In the genomic region with DNA sequence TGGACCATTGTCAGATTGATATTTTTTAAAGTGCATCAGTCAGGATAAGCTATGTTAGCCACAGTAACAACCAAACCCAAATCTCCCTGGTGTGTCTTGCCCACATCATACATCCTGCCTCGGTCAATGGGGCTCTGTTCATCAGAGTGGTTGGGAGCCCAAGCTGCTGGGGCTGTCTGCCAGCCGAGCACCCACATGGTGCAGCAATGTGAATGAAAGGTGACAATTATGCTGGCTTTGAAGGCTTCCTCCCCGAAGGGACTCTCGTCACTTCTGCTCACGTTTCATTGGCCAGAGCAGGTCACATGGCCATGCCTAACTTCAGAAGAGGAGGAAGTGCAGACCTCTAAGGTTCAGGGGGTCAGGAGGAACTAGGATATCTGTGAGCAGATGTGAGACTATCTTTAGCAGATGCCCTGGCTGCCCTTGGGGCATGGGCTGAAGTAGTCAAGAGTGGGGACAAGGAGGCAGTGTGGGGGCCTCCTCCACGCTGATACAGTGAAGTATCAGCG, we compare ENCODE assay signal across 14 cellular contexts. TPM values are rescaled to one million over a fixed set of nuclear protein-coding genes. Genes with fewer than 3 reads are reported as not detected.
A peak's percentile ranks its signal among the peaks of the same experiment; 100 is the strongest.
DNase-seq lines count a peak whose midpoint lies in the region; ATAC-seq, FAIRE-seq and TF ChIP-seq lines count a peak whose summit lies in the region.
"Had no signal": no experiment of that assay in that cellular context is flagged by ENCODE, and none has a peak within 500 bp of the region (broad histone marks: within the 10 kb centered on the region; RNA-seq: fewer than 3 reads in every experiment).

No MANE protein-coding gene starts in this region.

- H3K4me3 ChIP-seq in trophoblast cell (ENCODE audit: low read depth, low read length), result peak overlapping the region; percentile 40
- H3K4me3 ChIP-seq in smooth muscle cell, result no peak overlapping the region
- H3K4me3 ChIP-seq: ovary had no signal

- peaks cover 8% of the 10 kb centered on the region for H3K9me3 Mint-ChIP-seq in activated CD4-positive, alpha-beta T cell treated with anti-CD3 and anti-CD28 coated beads, Interleukin-2, amount 10 ng/mL, durations not matched to agents 24 days and 14 days
- H3K9me3 Mint-ChIP-seq in activated T-helper 1 cell treated with anti-CD3 and anti-CD28 coated beads, Interleukin-12 subunit alpha, Interleukin-12 subunit beta, Interleukin-2, Interleukin-4 antibody, amounts not matched to agents 30 ng/mL and 10 ng/mL and 1 ng/mL, durations not matched to agents 14 hours and 24 hours and 36 hours, result no peaks in the 10 kb centered on the region

- H3K4me2 ChIP-seq in trophoblast cell (ENCODE audit: low read length), result no peak overlapping the region
- H3K4me2 ChIP-seq in smooth muscle cell, result no peak overlapping the region

- no peak overlapping the region for H4K8ac ChIP-seq in trophoblast cell (ENCODE audit: low read depth, low read length)

- no peaks in the 10 kb centered on the region for H4K20me1 ChIP-seq in smooth muscle cell (ENCODE audit: low read depth)

- H3K27me3 ChIP-seq in trophoblast cell (ENCODE audit: insufficient read depth, low read length) (peaks cover 33% of the 10 kb centered on the region), smooth muscle cell (ENCODE audit: low read depth) (peaks cover 50% of the 10 kb centered on the region)
- H3K27me3 ChIP-seq: ascending aorta, ovary had no signal

- no peaks in the 10 kb centered on the region for H3K36me3 ChIP-seq in trophoblast cell (ENCODE audit: control insufficient read depth in 1 of 2, insufficient read depth in 2 of 2, low read length in 2 of 2)
- H3K36me3 ChIP-seq in smooth muscle cell (ENCODE audit: low read depth), result no peaks in the 10 kb centered on the region
- H3K36me3 ChIP-seq: ascending aorta, esophagus muscularis mucosa, ovary had no signal

- peak overlapping the region; percentile 44 for H3K27ac Mint-ChIP-seq in activated CD4-positive, alpha-beta T cell treated with anti-CD3 and anti-CD28 coated beads, Interleukin-2, amount 10 ng/mL, durations not matched to agents 24 days and 14 days
- peak overlapping the region; percentile 62 for H3K27ac Mint-ChIP-seq in activated T-helper 1 cell treated with anti-CD3 and anti-CD28 coated beads, Interleukin-12 subunit alpha, Interleukin-12 subunit beta, Interleukin-2, Interleukin-4 antibody, amounts not matched to agents 30 ng/mL and 10 ng/mL and 1 ng/mL, durations not matched to agents 14 hours and 24 hours and 36 hours

- H2BK120ac ChIP-seq in trophoblast cell (ENCODE audit: insufficient read depth, low read length, poor library complexity), result no peak overlapping the region

- H3K18ac ChIP-seq in trophoblast cell (ENCODE audit: low read length), result no peak overlapping the region

- H2AK5ac ChIP-seq in trophoblast cell (ENCODE audit: low read length), result no peak overlapping the region

- peaks cover 29% of the 10 kb centered on the region for H3K27me3 Mint-ChIP-seq in activated CD4-positive, alpha-beta T cell treated with anti-CD3 and anti-CD28 coated beads, Interleukin-2, amount 10 ng/mL, durations not matched to agents 24 days and 14 days
- H3K27me3 Mint-ChIP-seq in activated T-helper 1 cell treated with anti-CD3 and anti-CD28 coated beads, Interleukin-12 subunit alpha, Interleukin-12 subunit beta, Interleukin-2, Interleukin-4 antibody, amounts not matched to agents 30 ng/mL and 10 ng/mL and 1 ng/mL, durations not matched to agents 14 hours and 24 hours and 36 hours (ENCODE audit: insufficient read depth), result peaks cover 17% of the 10 kb centered on the region

- no peak overlapping the region for H2AFZ ChIP-seq in trophoblast cell (ENCODE audit: insufficient read depth, low read length, poor library complexity)
- H2AFZ ChIP-seq in smooth muscle cell (ENCODE audit: low read depth), result no peak overlapping the region

- ATAC-seq in GM19455 (IDR thresholded peaks at IDR 0.05; ENCODE audit: unreplicated experiment), result no peak
- ATAC-seq: HCT116 had no signal

- H3K79me1 ChIP-seq in trophoblast cell (ENCODE audit: low read length), result no peaks in the 10 kb centered on the region

- H2BK12ac ChIP-seq in trophoblast cell (ENCODE audit: low read length), result no peak overlapping the region

- no peak overlapping the region for H3K14ac ChIP-seq in trophoblast cell (ENCODE audit: low read length)

- H3K27ac ChIP-seq in trophoblast cell (ENCODE audit: low read depth, low read length) (no peak overlapping the region), smooth muscle cell (ENCODE audit: low read depth) (no peak overlapping the region)
- H3K27ac ChIP-seq: ascending aorta, esophagus muscularis mucosa, ovary had no signal

- H3K23ac ChIP-seq in trophoblast cell (ENCODE audit: low read length), result no peak overlapping the region

- peak; percentile 49 for FAIRE-seq in HTR-8/SVneo (lab: Jason Lieb, UNC)

- H3K4me3 Mint-ChIP-seq in activated CD4-positive, alpha-beta T cell treated with anti-CD3 and anti-CD28 coated beads, Interleukin-2, amount 10 ng/mL, durations not matched to agents 24 days and 14 days, result peak overlapping the region; percentile 72
- peak overlapping the region; percentile 73 for H3K4me3 Mint-ChIP-seq in activated T-helper 1 cell treated with anti-CD3 and anti-CD28 coated beads, Interleukin-12 subunit alpha, Interleukin-12 subunit beta, Interleukin-2, Interleukin-4 antibody, amounts not matched to agents 30 ng/mL and 10 ng/mL and 1 ng/mL, durations not matched to agents 14 hours and 24 hours and 36 hours

- H3K4ac ChIP-seq in trophoblast cell (ENCODE audit: low read depth, low read length), result no peak overlapping the region

- no peak overlapping the region for H4K12ac ChIP-seq in trophoblast cell (ENCODE audit: low read depth, low read length)

- H3K79me2 ChIP-seq in trophoblast cell (ENCODE audit: control insufficient read depth, insufficient read depth, low read length, poor library complexity) (no peaks in the 10 kb centered on the region), smooth muscle cell (ENCODE audit: low read depth) (no peaks in the 10 kb centered on the region)

- intact Hi-C loops in activated CD4-positive, alpha-beta T cell treated with anti-CD3 and anti-CD28 coated beads, Interleukin-2, amount 10 ng/mL, durations not matched to agents 24 days and 14 days (cut with micrococcal nuclease), result no loop called here
- intact Hi-C loops in activated T-helper 1 cell treated with anti-CD3 and anti-CD28 coated beads, Interleukin-12 subunit alpha, Interleukin-12 subunit beta, Interleukin-2, Interleukin-4 antibody, amounts not matched to agents 30 ng/mL and 10 ng/mL and 1 ng/mL, durations not matched to agents 14 hours and 24 hours and 36 hours (cut with micrococcal nuclease), result no loop called here

- no peak overlapping the region for H4K91ac ChIP-seq in trophoblast cell (ENCODE audit: low read depth, low read length)

- peaks cover 12% of the 10 kb centered on the region for H3K36me3 Mint-ChIP-seq in activated CD4-positive, alpha-beta T cell treated with anti-CD3 and anti-CD28 coated beads, Interleukin-2, amount 10 ng/mL, durations not matched to agents 24 days and 14 days (ENCODE audit: low read depth)
- H3K36me3 Mint-ChIP-seq in activated T-helper 1 cell treated with anti-CD3 and anti-CD28 coated beads, Interleukin-12 subunit alpha, Interleukin-12 subunit beta, Interleukin-2, Interleukin-4 antibody, amounts not matched to agents 30 ng/mL and 10 ng/mL and 1 ng/mL, durations not matched to agents 14 hours and 24 hours and 36 hours (ENCODE audit: low read depth), result peaks cover 5% of the 10 kb centered on the region

- H3F3A ChIP-seq in smooth muscle cell (ENCODE audit: low read depth), result no peaks in the 10 kb centered on the region

- H3K4me1 Mint-ChIP-seq in activated CD4-positive, alpha-beta T cell treated with anti-CD3 and anti-CD28 coated beads, Interleukin-2, amount 10 ng/mL, durations not matched to agents 24 days and 14 days, result peaks cover 25% of the 10 kb centered on the region
- H3K4me1 Mint-ChIP-seq in activated T-helper 1 cell treated with anti-CD3 and anti-CD28 coated beads, Interleukin-12 subunit alpha, Interleukin-12 subunit beta, Interleukin-2, Interleukin-4 antibody, amounts not matched to agents 30 ng/mL and 10 ng/mL and 1 ng/mL, durations not matched to agents 14 hours and 24 hours and 36 hours (ENCODE audit: low read depth), result peaks cover 33% of the 10 kb centered on the region

- no peak for TF ChIP-seq CTCF in smooth muscle cell (IDR thresholded peaks at IDR 0.05; ENCODE audit: borderline replicate concordance, insufficient read depth, poor library complexity, severe bottlenecking)

- peaks cover 5 to 7% of the 10 kb centered on the region in 2 experiments for H3K4me1 ChIP-seq in trophoblast cell (ENCODE audit: control insufficient read depth in 1 of 2, insufficient read depth in 2 of 2, low read length in 2 of 2)
- H3K4me1 ChIP-seq in smooth muscle cell (ENCODE audit: low read depth), result no peaks in the 10 kb centered on the region

- H3K9me3 ChIP-seq in trophoblast cell (ENCODE audit: insufficient read depth, low read depth, low read length) (peaks cover 9% of the 10 kb centered on the region), smooth muscle cell (replicated peaks; ENCODE audit: low read depth) (no peaks in the 10 kb centered on the region)
- H3K9me3 ChIP-seq: ascending aorta, ovary had no signal

- no CpG with 5 or more reads among the region's 7 CpGs for WGBS in trophoblast cell (ENCODE audit: extremely low coverage, insufficient coverage, insufficient read length)
- WGBS in smooth muscle cell (ENCODE audit: low lambda C conversion rate), result 85% methylated on average over 7 of the region's 7 CpGs

- H2BK5ac ChIP-seq in trophoblast cell (ENCODE audit: low read depth, low read length, poor library complexity), result no peak overlapping the region

- H3K9ac ChIP-seq in trophoblast cell (ENCODE audit: low read length) (no peak overlapping the region), smooth muscle cell (ENCODE audit: low read depth) (no peak overlapping the region)

- no peak for DNase-seq in activated CD4-positive, alpha-beta T cell treated with anti-CD3 and anti-CD28 coated beads, Interleukin-2, amount 10 ng/mL, durations not matched to agents 24 days and 14 days
- no peak for DNase-seq in activated CD4-positive, alpha-beta T cell treated with anti-CD3 and anti-CD28 coated beads, Interleukin-2, amount 50 U/mL, for 4 hours
- DNase-seq in HTR-8/SVneo (ENCODE audit: insufficient read length, low spot score) (no peak), trophoblast cell (no peak), smooth muscle cell (lab: John Stamatoyannopoulos, UW; ENCODE audit: unreplicated experiment) (no peak)
- DNase-seq in activated T-helper 1 cell treated with anti-CD3 and anti-CD28 coated beads, Interleukin-12 subunit alpha, Interleukin-12 subunit beta, Interleukin-2, Interleukin-4 antibody, amounts not matched to agents 30 ng/mL and 10 ng/mL and 1 ng/mL, durations not matched to agents 14 hours and 24 hours and 36 hours (ENCODE audit: low spot score), result no peak
- DNase-seq in stimulated activated CD4-positive, alpha-beta T cell treated with anti-CD3 and anti-CD28 coated beads, Interleukin-2, amount 100 ng/mL, for 24 hours, result no peak
- DNase-seq: islet precursor cell, NCI-H226, ovary had no signal

RNA-seq across cellular contexts. Expression of a gene that starts 1.3 kb away (rescaled TPM):
- 10.3 and 11.3 TPM in 2 replicates for total RNA-seq in activated CD4-positive, alpha-beta T cell treated with anti-CD3 and anti-CD28 coated beads, Interleukin-2, amount 10 ng/mL, durations not matched to agents 24 days and 14 days
- total RNA-seq in activated T-helper 1 cell treated with anti-CD3 and anti-CD28 coated beads, Interleukin-12 subunit alpha, Interleukin-12 subunit beta, Interleukin-2, Interleukin-4 antibody, amounts not matched to agents 30 ng/mL and 10 ng/mL and 1 ng/mL, durations not matched to agents 14 hours and 24 hours and 36 hours, result 15.5 and 16.9 TPM in 2 replicates
- polyA plus RNA-seq in trophoblast cell (2013), result 0.03 TPM in 1 of 2 replicates, not detected in the other
- total RNA-seq in smooth muscle cell, result 0.45 TPM in 1 of 2 replicates, not detected in the other
- polyA plus RNA-seq in smooth muscle cell, result 0.07 and 0.64 TPM in 2 replicates
- total RNA-seq: ascending aorta had no signal
